Comparison of ENCODE assay signal across 29 cellular contexts in genomic region chr2:201007584-201007998, GRCh38. TPM values are rescaled to one million over a fixed set of nuclear protein-coding genes. Genes with fewer than 3 reads are reported as not detected.
DNase-seq lines count a peak whose midpoint lies in the region; ATAC-seq, FAIRE-seq and TF ChIP-seq lines count a peak whose summit lies in the region.
"Had no signal": no experiment of that assay in that cellular context is flagged by ENCODE, and none has a peak within 500 bp of the region (broad histone marks: within the 10 kb centered on the region; RNA-seq: fewer than 3 reads in every experiment).

No MANE protein-coding gene starts in this region.

- in situ Hi-C loops in Caki2 (cut with HindIII; ENCODE audit: low pct_unique_long_range_greater_than_20kb, low sequenced_read_pairs) = no loop called here

- TF ChIP-seq CTCF in PC-9 (conservative IDR thresholded peaks at IDR 0.05) = no peak
- no peak for TF ChIP-seq CTCF in pancreas (IDR thresholded peaks at IDR 0.05)
- TF ChIP-seq CTCF in right atrium auricular region (IDR thresholded peaks at IDR 0.05) = no peak

- H3K27me3 ChIP-seq in PC-9 (ENCODE audit: insufficient read depth, low read depth) = no peaks in the 10 kb centered on the region
- no peaks in the 10 kb centered on the region for H3K27me3 ChIP-seq in pancreas
- no peaks in the 10 kb centered on the region for H3K27me3 ChIP-seq in right atrium auricular region
- no peaks in the 10 kb centered on the region for H3K27me3 ChIP-seq in aorta (ENCODE audit: control insufficient read depth in 1 of 2, insufficient read depth in 2 of 2, low read length in 1 of 2)
- H3K27me3 ChIP-seq: ascending aorta, cardiac muscle cell had no signal

- WGBS in pancreas, 2 donors = 21 to 26% methylated on average over 3 of the region's 3 CpGs
- WGBS in aorta, 2 donors = 84 to 90% methylated on average over 3 of the region's 3 CpGs

- H3K4me2 ChIP-seq in PC-9 = no peak overlapping the region
- H3K4me2 ChIP-seq: KMS-11 had no signal

- H3K9me3 ChIP-seq in PC-9 (ENCODE audit: insufficient read depth, low read depth) = no peaks in the 10 kb centered on the region
- H3K9me3 ChIP-seq in pancreas = no peaks in the 10 kb centered on the region
- no peaks in the 10 kb centered on the region for H3K9me3 ChIP-seq in right atrium auricular region
- H3K9me3 ChIP-seq in aorta (ENCODE audit: control insufficient read depth, low read length) = no peaks in the 10 kb centered on the region
- H3K9me3 ChIP-seq: ascending aorta, thoracic aorta had no signal

- no peak for FAIRE-seq in pancreas (lab: Jason Lieb, UNC)
- FAIRE-seq: H1 had no signal

- H3K4me1 ChIP-seq in PC-9 (replicated peaks; ENCODE audit: insufficient read depth) (no peaks in the 10 kb centered on the region), pancreas (peaks cover 6 to 15% (median 7%) of the 10 kb centered on the region in 3 donors), right atrium auricular region (no peaks in the 10 kb centered on the region), aorta (ENCODE audit: control insufficient read depth in 1 of 2, insufficient read depth in 2 of 2, low read length in 2 of 2) (no peaks in the 10 kb centered on the region)
- H3K4me1 ChIP-seq: ascending aorta had no signal

- ATAC-seq in left colon (peak; percentile 88), pancreas (peak in 3 of 4 donors; percentile 37 to 61 (median 42)), HG03469 (IDR thresholded peaks at IDR 0.05; ENCODE audit: unreplicated experiment) (no peak), HG03175 (IDR thresholded peaks at IDR 0.05; ENCODE audit: unreplicated experiment) (no peak), aorta (ENCODE audit: low FRiP score) (no peak)
- ATAC-seq: naive thymus-derived CD8-positive, alpha-beta T cell had no signal

- CTCF ChIA-PET in PC-9 (lab: Charles Lee) = no interaction called here

- intact Hi-C loops in PC-9 (cut with micrococcal nuclease; ENCODE audit: unreplicated experiment) = no loop called here
- intact Hi-C loops in left colon (cut with DNase I, micrococcal nuclease) = no loop called here
- intact Hi-C loops in pancreas (cut with DNase I) = no loop called here
- intact Hi-C loops in aorta (cut with DNase I) = no loop called here

- no peaks in the 10 kb centered on the region for H3K79me2 ChIP-seq in PC-9 (ENCODE audit: low read depth)

- H3K9me2 ChIP-seq in PC-9 (ENCODE audit: insufficient read depth) = no peaks in the 10 kb centered on the region

- no peak overlapping the region for H2AFZ ChIP-seq in PC-9

- H3K27ac ChIP-seq in PC-9 = no peak overlapping the region
- peak overlapping the region in 1 of 4 donors; percentile 11 for H3K27ac ChIP-seq in pancreas
- H3K27ac ChIP-seq in right atrium auricular region = no peak overlapping the region
- no peak overlapping the region for H3K27ac ChIP-seq in aorta (ENCODE audit: low read depth in 1 of 2, low read length in 2 of 2)
- H3K27ac ChIP-seq: ascending aorta, cardiac muscle cell, epithelial cell of prostate, KMS-11, thoracic aorta had no signal

- no peaks in the 10 kb centered on the region for H4K20me1 ChIP-seq in PC-9 (ENCODE audit: insufficient read depth)

- 0 out of 2 replicates have a peak, but pooled peaks cover 3% of the 10 kb centered on the region for H3F3A ChIP-seq in PC-9 (ENCODE audit: insufficient read depth, low read depth)

- H3K36me3 ChIP-seq in PC-9 (ENCODE audit: low read depth) (no peaks in the 10 kb centered on the region), pancreas (no peaks in the 10 kb centered on the region), right atrium auricular region (peaks cover 35% of the 10 kb centered on the region), aorta (ENCODE audit: control insufficient read depth in 1 of 2, insufficient read depth in 2 of 2, low read length in 1 of 2) (peaks cover 3 to 6% of the 10 kb centered on the region in 2 donors)

- H3K4me3 ChIP-seq in PC-9 (no peak overlapping the region), pancreas (no peak overlapping the region), right atrium auricular region (no peak overlapping the region), aorta (ENCODE audit: low read length in 2 of 2) (no peak overlapping the region)
- H3K4me3 ChIP-seq: ascending aorta, cardiac muscle cell, thoracic aorta had no signal

- BruUV-seq in PC-9 (replicated peaks; lab: Mats Ljungman, UMichigan) = no TSS peak

- DNase-seq in Caki2 (ENCODE audit: low read depth) (peak; percentile 71), PC-9 (peak; percentile 16 to 58), left colon (peak; percentile 39 to 51), pancreas (no peak), right atrium auricular region (ENCODE audit: low spot score) (no peak), aorta (no peak)
- DNase-seq: ACHN; activated CD4-positive, alpha-beta T cell treated with anti-CD3 and anti-CD28 coated beads, Interleukin-2, amount 10 ng/mL, durations not matched to agents 7 days and 5 days; activated gamma-delta T cell; activated naive CD8-positive, alpha-beta T cell treated with anti-CD3 and anti-CD28 coated beads for 36 hours; activated T-cell treated with anti-CD3 and anti-CD28 coated beads, Interleukin-2, amount 50 U/mL, for 1 hour; CD8-positive, alpha-beta memory T cell; cortex of kidney; DMS153; effector memory CD4-positive, alpha-beta T cell; naive thymus-derived CD8-positive, alpha-beta T cell; NCI-H1417; NCI-H2029; stimulated activated CD4-positive, alpha-beta T cell treated with anti-CD3 and anti-CD28 coated beads, Interleukin-1b, Interleukin-23, amount 100 ng/mL, for 48 hours; stimulated activated naive CD4-positive, alpha-beta T cell treated with Interleukin-2 at 50 U/mL for 16 hours; T-helper 9 cell had no signal

- POLR2A ChIA-PET in PC-9 (lab: Charles Lee; ENCODE audit: unreplicated experiment) = no interaction called here

RNA-seq across cellular contexts. Expression of gene ORC2, which starts 44.1 kb away (rescaled TPM):
- total RNA-seq in Caki2 (2014; rRNA removed; shearing (Covaris generic); ENCODE audit: low replicate concordance) = 12.9 and 20.9 TPM in 2 replicates
- 34.0 and 43.3 TPM in 2 replicates for total RNA-seq in PC-9 (2021)
- total RNA-seq in left colon = 10 to 100 TPM; 25.5 to 26.8 TPM
- total RNA-seq in pancreas = 10 to 100 TPM; 11.1 to 17.8 (median 14.4) TPM
- polyA plus RNA-seq in pancreas = 1 to 10 TPM; 9.2 to 9.3 TPM
- 10 to 100 TPM in 1 of 2 donors, 1 to 10 TPM in 1; 8.5 to 14.7 TPM for total RNA-seq in right atrium auricular region
- total RNA-seq in aorta = 10 to 100 TPM; 28.8 to 35.6 TPM
- polyA plus RNA-seq in aorta = 10 to 100 TPM in 1 of 2 donors, 1 to 10 TPM in 1; 5.6 to 11.9 TPM

Comparison
In these comparisons a context has a peak if more than half of its experiments do, and no peak if none do; other contexts are left out.
1. DNase-seq: peak in Caki2 (single experiment), PC-9 (2 of 2) and left colon (2 of 2); none in pancreas (0 of 6), right atrium auricular region (single experiment) and aorta (0 of 2).
2. ATAC-seq: peak in left colon (single experiment) and pancreas (3 of 4); none in HG03469 (single experiment), HG03175 (single experiment) and aorta (single experiment).